8 cellular contexts compared by ENCODE assay signal in genomic region chr11:85810871-85811611, GRCh38. TPM values are rescaled to one million over a fixed set of nuclear protein-coding genes. Genes with fewer than 3 reads are reported as not detected.
DNase-seq lines count a peak whose midpoint lies in the region; TF ChIP-seq lines count a peak whose summit lies in the region.

Gene SYTL2 (minus strand): TSS chr11:85811141. CDS start chr11:85757725, 53,416 bp downstream.

- no peaks in the 10 kb centered on the region for H3K36me3 ChIP-seq in brain microvascular endothelial cell (replicated peaks)
- no peaks in the 10 kb centered on the region for H3K36me3 ChIP-seq in skeletal muscle tissue (ENCODE audit: control insufficient read depth in 3 of 3, insufficient read depth in 3 of 3, low read length in 3 of 3)

- peak within 1 kb of the TSS; percentile 69 to 80 (median 71) for H3K9ac ChIP-seq in skeletal muscle tissue (ENCODE audit: low read depth in 1 of 3, low read length in 3 of 3)

- no peaks in the 10 kb centered on the region for H3K27me3 ChIP-seq in brain microvascular endothelial cell (replicated peaks)
- no peaks in the 10 kb centered on the region for H3K27me3 ChIP-seq in skeletal muscle tissue (ENCODE audit: control insufficient read depth in 3 of 3, insufficient read depth in 3 of 3, low read length in 3 of 3)

- in situ Hi-C loops in brain microvascular endothelial cell (cut with HindIII; ENCODE audit: low pct_ligation_motif_present, low sequenced_read_pairs), result no loop called here

- DNase-seq in HCEC 1CT, result peak; percentile 48
- DNase-seq in NAMALWA (ENCODE audit: low spot score), result peak; percentile 82
- DNase-seq in brain microvascular endothelial cell, result peak; percentile 18
- DNase-seq in iPS-NIHi11 (ENCODE audit: low spot score), result peak; percentile 93
- DNase-seq in NCI-H2107 treated with DMSO at 0.1 percent for 48 hours (lab: John Stamatoyannopoulos, UW; ENCODE audit: unreplicated experiment), result no peak

- peak within 1 kb of the TSS; percentile 84 for H3K27ac ChIP-seq in VCaP
- H3K27ac ChIP-seq in brain microvascular endothelial cell, result no peak within 1 kb of the TSS
- peak within 1 kb of the TSS; percentile 10 for H3K27ac ChIP-seq in skeletal muscle tissue (ENCODE audit: low read depth, low read length)

- TF ChIP-seq CTCF in GM12872 (IDR thresholded peaks at IDR 0.05; ENCODE audit: insufficient read depth, low read depth, low read length) (0 out of 3 replicates have a peak, but pooled peaks have one; percentile 14), VCaP (conservative IDR thresholded peaks at IDR 0.05) (peak; percentile 44), brain microvascular endothelial cell (IDR thresholded peaks at IDR 0.05; ENCODE audit: low read depth, low read length, missing control alignments) (no peak)

- peak within 1 kb of the TSS; percentile 61 for H3K4me3 ChIP-seq in brain microvascular endothelial cell (ENCODE audit: low read depth, low read length)
- peak within 1 kb of the TSS; percentile 76 to 85 (median 81) for H3K4me3 ChIP-seq in skeletal muscle tissue (ENCODE audit: low read length in 3 of 3)

- H3K9me3 ChIP-seq in skeletal muscle tissue (ENCODE audit: control insufficient read depth in 3 of 3, low read length in 3 of 3), result no peaks in the 10 kb centered on the region

- H3K4me1 ChIP-seq in skeletal muscle tissue (ENCODE audit: control insufficient read depth in 3 of 3, insufficient read depth in 3 of 3, low read length in 3 of 3), result peaks cover 7 to 9% (median 8%) of the 10 kb centered on the region in 3 donors

RNA-seq across cellular contexts. Expression of gene SYTL2, which starts in this region (rescaled TPM):
- total RNA-seq in skeletal muscle tissue, result 51.1 TPM
